ENCODE assay signal across 11 cellular contexts in the genomic region with DNA sequence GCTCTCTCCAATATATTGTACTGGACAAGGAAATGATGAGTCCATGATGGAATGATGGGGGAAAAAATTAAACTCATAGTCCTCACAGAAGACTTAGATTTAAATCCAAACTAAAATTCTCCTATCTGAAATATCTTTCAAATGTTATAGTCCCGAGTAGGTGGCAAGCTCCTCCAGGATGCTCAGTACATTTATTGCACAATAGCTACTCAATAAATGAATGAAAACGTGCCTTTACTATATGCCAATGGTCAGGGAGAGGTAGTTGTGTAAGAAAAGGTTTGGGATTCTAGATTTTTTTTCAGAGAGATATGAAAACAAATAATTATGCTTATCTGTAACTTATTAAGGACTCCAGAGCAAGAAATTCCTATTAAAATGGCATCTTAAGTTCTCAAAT. TPM values are rescaled to one million over a fixed set of nuclear protein-coding genes. Genes with fewer than 3 reads are reported as not detected.
"Had no signal": no experiment of that assay in that cellular context is flagged by ENCODE, and none has a peak within 500 bp of the region (broad histone marks: within the 10 kb centered on the region; RNA-seq: fewer than 3 reads in every experiment).

No MANE protein-coding gene starts in this region.

- H2AFZ ChIP-seq: GM23248, GM23338 had no signal

- H3K36me3 ChIP-seq: HAP-1 had no signal

- H3K4me1 ChIP-seq: HAP-1 had no signal

- H3K27ac ChIP-seq: GM23248 had no signal

- H3K9me3 ChIP-seq: HAP-1 had no signal

- H3K4me3 ChIP-seq: GM23248, GM23338, HAP-1 had no signal

- H3K9ac ChIP-seq: GM23248 had no signal

- DNase-seq: GM23248, GOT3, H7, H9, HCEC 1CT, HFFc6 had no signal

- FAIRE-seq: H54 had no signal

- ATAC-seq: GM23338, HCT116 had no signal

- H3K4me2 ChIP-seq: GM23338 had no signal

RNA-seq across cellular contexts. Expression of a gene that starts 32.8 kb away (rescaled TPM):
- total RNA-seq: GM23248, H4, HFFc6 had no signal
- polyA plus RNA-seq: GM23248 had no signal
